ENCODE assay signal across 11 cellular contexts in genomic region chr3:153513236-153513635, GRCh38.
DNase-seq lines count a peak whose midpoint lies in the region; ATAC-seq and TF ChIP-seq lines count a peak whose summit lies in the region.
"Had no signal": no experiment of that assay in that cellular context is flagged by ENCODE, and none has a peak within 500 bp of the region (broad histone marks: within the 10 kb centered on the region; RNA-seq: fewer than 3 reads in every experiment).

No MANE protein-coding gene starts in this region.

- no peak overlapping the region for H3K4me3 Mint-ChIP-seq in activated T-helper 1 cell treated with anti-CD3 and anti-CD28 coated beads, Interleukin-12 subunit alpha, Interleukin-12 subunit beta, Interleukin-2, Interleukin-4 antibody, amounts not matched to agents 30 ng/mL and 10 ng/mL and 1 ng/mL, durations not matched to agents 14 hours and 24 hours and 36 hours
- H3K4me3 Mint-ChIP-seq: activated B cell treated with CpG ODN at 0.5 μM for 24 hours, nephron had no signal

- no peaks in the 10 kb centered on the region for H3K4me1 Mint-ChIP-seq in activated T-helper 1 cell treated with anti-CD3 and anti-CD28 coated beads, Interleukin-12 subunit alpha, Interleukin-12 subunit beta, Interleukin-2, Interleukin-4 antibody, amounts not matched to agents 30 ng/mL and 10 ng/mL and 1 ng/mL, durations not matched to agents 14 hours and 24 hours and 36 hours (ENCODE audit: low read depth)
- H3K4me1 Mint-ChIP-seq: activated B cell treated with CpG ODN at 0.5 μM for 24 hours, nephron had no signal

- H3K36me3 ChIP-seq in A673 (ENCODE audit: insufficient read depth, low read length, poor library complexity, severe bottlenecking): no peaks in the 10 kb centered on the region

- H3K36me3 Mint-ChIP-seq in activated T-helper 1 cell treated with anti-CD3 and anti-CD28 coated beads, Interleukin-12 subunit alpha, Interleukin-12 subunit beta, Interleukin-2, Interleukin-4 antibody, amounts not matched to agents 30 ng/mL and 10 ng/mL and 1 ng/mL, durations not matched to agents 14 hours and 24 hours and 36 hours (ENCODE audit: low read depth): no peaks in the 10 kb centered on the region

- H3K4me1 ChIP-seq in A673 (ENCODE audit: insufficient read depth, low read length, poor library complexity, severe bottlenecking): no peaks in the 10 kb centered on the region

- H3K27me3 ChIP-seq in A673 (replicated peaks; ENCODE audit: insufficient read depth, low read depth, low read length, poor library complexity): no peaks in the 10 kb centered on the region

- POLR2A ChIA-PET in A673 (lab: Charles Lee; ENCODE audit: low non-redundant PET): no interaction called here

- H3K27ac ChIP-seq in A673 (ENCODE audit: low read depth, low read length, poor library complexity, severe bottlenecking): no peak overlapping the region

- ATAC-seq in GM18520 (IDR thresholded peaks at IDR 0.05; ENCODE audit: unreplicated experiment) (no peak), Right ventricle myocardium superior (ENCODE audit: poor library complexity) (no peak)

- H3K4me3 ChIP-seq in A673 (ENCODE audit: low read depth, low read length, poor library complexity, severe bottlenecking) (no peak overlapping the region), GM12864 (ENCODE audit: low read depth, low read length) (no peak overlapping the region), fibroblast of the aortic adventitia (ENCODE audit: low read depth, low read length) (no peak overlapping the region)

- TF ChIP-seq CTCF in A673 (conservative IDR thresholded peaks at IDR 0.05; ENCODE audit: low read depth, low read length) (peak; percentile 53), GM12864 (IDR thresholded peaks at IDR 0.05; ENCODE audit: low read depth, low read length, missing control alignments) (peak; percentile 47), fibroblast of the aortic adventitia (IDR thresholded peaks at IDR 0.05; ENCODE audit: insufficient read depth, low read length) (peak; percentile 35)

- H3K27ac Mint-ChIP-seq in activated T-helper 1 cell treated with anti-CD3 and anti-CD28 coated beads, Interleukin-12 subunit alpha, Interleukin-12 subunit beta, Interleukin-2, Interleukin-4 antibody, amounts not matched to agents 30 ng/mL and 10 ng/mL and 1 ng/mL, durations not matched to agents 14 hours and 24 hours and 36 hours: no peak overlapping the region
- H3K27ac Mint-ChIP-seq: activated B cell treated with CpG ODN at 0.5 μM for 24 hours, nephron had no signal

- CTCF ChIA-PET in A673 (lab: Charles Lee): no interaction called here

- BruUV-seq in A673 (replicated peaks; lab: Mats Ljungman, UMichigan): no TSS peak

- peaks cover 5% of the 10 kb centered on the region for H3K9me3 ChIP-seq in A673 (ENCODE audit: low read depth, low read length, poor library complexity, severe bottlenecking)

- peak; percentile 45 for DNase-seq in A673 (ENCODE audit: low spot score)
- DNase-seq in GM12864 (ENCODE audit: low read depth): no peak
- DNase-seq in OCI-M1 (lab: John Stamatoyannopoulos, UW): peak; percentile 7
- DNase-seq in fibroblast of the aortic adventitia (ENCODE audit: low read depth): peak; percentile 7
- DNase-seq in activated T-helper 1 cell treated with anti-CD3 and anti-CD28 coated beads, Interleukin-12 subunit alpha, Interleukin-12 subunit beta, Interleukin-2, Interleukin-4 antibody, amounts not matched to agents 30 ng/mL and 10 ng/mL and 1 ng/mL, durations not matched to agents 14 hours and 24 hours and 36 hours (ENCODE audit: low spot score): no peak
- DNase-seq in superior temporal gyrus (ENCODE audit: extremely low spot score): no peak
- DNase-seq in Right ventricle myocardium superior: no peak
- DNase-seq: activated B cell treated with CpG ODN at 0.5 μM for 24 hours, NCI-H1092 treated with DMSO at 0.1 percent for 48 hours had no signal

- intact Hi-C loops in A673 (cut with micrococcal nuclease; ENCODE audit: unreplicated experiment) (no loop called here), Right ventricle myocardium superior (cut with DNase I) (no loop called here)
- intact Hi-C loops in activated T-helper 1 cell treated with anti-CD3 and anti-CD28 coated beads, Interleukin-12 subunit alpha, Interleukin-12 subunit beta, Interleukin-2, Interleukin-4 antibody, amounts not matched to agents 30 ng/mL and 10 ng/mL and 1 ng/mL, durations not matched to agents 14 hours and 24 hours and 36 hours (cut with micrococcal nuclease): no loop called here

- peaks cover 5% of the 10 kb centered on the region for H3K9me3 Mint-ChIP-seq in activated T-helper 1 cell treated with anti-CD3 and anti-CD28 coated beads, Interleukin-12 subunit alpha, Interleukin-12 subunit beta, Interleukin-2, Interleukin-4 antibody, amounts not matched to agents 30 ng/mL and 10 ng/mL and 1 ng/mL, durations not matched to agents 14 hours and 24 hours and 36 hours

- H3K27me3 Mint-ChIP-seq in activated T-helper 1 cell treated with anti-CD3 and anti-CD28 coated beads, Interleukin-12 subunit alpha, Interleukin-12 subunit beta, Interleukin-2, Interleukin-4 antibody, amounts not matched to agents 30 ng/mL and 10 ng/mL and 1 ng/mL, durations not matched to agents 14 hours and 24 hours and 36 hours (ENCODE audit: insufficient read depth): peaks cover 1% of the 10 kb centered on the region
- H3K27me3 Mint-ChIP-seq: activated B cell treated with CpG ODN at 0.5 μM for 24 hours had no signal

Comparison
In these comparisons a context has a peak if more than half of its experiments do, and no peak if none do; other contexts are left out.
1. DNase-seq: peak in A673 (single experiment), OCI-M1 (single experiment) and fibroblast of the aortic adventitia (single experiment); none in GM12864 (single experiment), activated T-helper 1 cell treated with anti-CD3 and anti-CD28 coated beads, Interleukin-12 subunit alpha, Interleukin-12 subunit beta, Interleukin-2, Interleukin-4 antibody, amounts not matched to agents 30 ng/mL and 10 ng/mL and 1 ng/mL, durations not matched to agents 14 hours and 24 hours and 36 hours (single experiment), superior temporal gyrus (single experiment) and Right ventricle myocardium superior (single experiment).
2. Peak in every context shown above with its lines, with median percentiles within 50 percentile points of each other: CTCF ChIP-seq.